ENCODE assay signal across 31 cellular contexts in the genomic region with DNA sequence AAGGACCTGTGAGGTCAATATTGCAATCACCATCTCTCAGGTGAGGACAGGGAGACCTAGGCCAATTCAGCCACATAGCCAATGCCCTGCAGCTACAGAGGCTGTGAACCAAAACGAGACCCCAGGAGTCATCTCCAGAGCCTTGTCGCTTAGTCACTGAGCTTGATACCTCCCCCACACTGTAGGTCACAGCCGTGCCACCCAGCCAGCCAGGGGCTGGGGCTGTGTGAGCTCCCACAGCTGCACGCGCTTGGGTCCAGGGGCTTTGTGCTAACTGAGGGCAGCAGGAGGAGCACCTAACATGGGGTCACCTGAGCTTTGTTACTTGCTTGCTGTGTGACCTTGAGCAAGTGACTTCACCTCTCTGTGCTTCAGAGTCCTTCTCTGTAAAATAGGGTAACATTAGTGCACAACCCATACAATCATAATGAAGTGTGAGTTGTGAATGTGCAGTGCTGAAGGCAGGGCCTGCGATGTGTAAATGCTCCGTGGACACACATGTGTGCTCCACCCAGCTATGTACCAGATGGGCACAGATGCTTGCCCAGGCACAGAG. TPM values are rescaled to one million over a fixed set of nuclear protein-coding genes. Genes with fewer than 3 reads are reported as not detected.
DNase-seq lines count a peak whose midpoint lies in the region; ATAC-seq, FAIRE-seq and TF ChIP-seq lines count a peak whose summit lies in the region.
"Had no signal": no experiment of that assay in that cellular context is flagged by ENCODE, and none has a peak within 500 bp of the region (broad histone marks: within the 10 kb centered on the region; RNA-seq: fewer than 3 reads in every experiment).

No MANE protein-coding gene starts in this region.

- no peaks in the 10 kb centered on the region for H4K20me1 ChIP-seq in HepG2 (ENCODE audit: insufficient read depth, low read length)

- CTCF ChIA-PET in HepG2 (lab: Yijun Ruan, JAX; ENCODE audit: low intra/inter-chr PET ratio, low total read pairs), result interaction anchor here (4.5 kb wide), 1 partner anchor 41 kb away, joined by 91 read pairs; no protein-coding TSS in a partner anchor

- TF ChIP-seq CTCF in HepG2 (CRISPR knock-in tag; IDR thresholded peaks at IDR 0.05) (no peak), vagina (IDR thresholded peaks at IDR 0.05) (no peak)

- in situ Hi-C loops in HepG2 (cut with HindIII; ENCODE audit: extremely low pct_ligation_motif_present, low pct_unique_long_range_greater_than_20kb), result loop anchor here (10.0 kb wide), 1 partner anchor 63 kb away; no protein-coding TSS in a partner anchor

- DNase-seq in activated naive CD4-positive, alpha-beta T cell treated with Interleukin-2 at 50 U/mL for 16 hours, result no peak
- no peak for DNase-seq in activated naive CD8-positive, alpha-beta T cell treated with anti-CD3 and anti-CD28 coated beads, Interleukin-2, amount 50 U/mL, for 24 hours
- no peak for DNase-seq in HepG2 (ENCODE audit: low spot score)
- DNase-seq in islet precursor cell, result no peak
- DNase-seq in left colon, result no peak
- no peak for DNase-seq in vagina (ENCODE audit: extremely low spot score in 2 of 2)
- DNase-seq: ACHN; activated CD4-positive, alpha-beta T cell treated with anti-CD3 and anti-CD28 coated beads, Interleukin-2, amount 50 U/mL, for 1 hour; activated CD8-positive, alpha-beta memory T cell treated with anti-CD3 and anti-CD28 coated beads, Interleukin-2, amount 50 U/mL, for 4 hours; activated naive CD4-positive, alpha-beta T cell treated with anti-CD3 and anti-CD28 coated beads, Interleukin-2, amount 50 U/mL, for 16 hours; colonic mucosa; effector CD8-positive, alpha-beta T cell; Karpas-422; left ventricle myocardium inferior; mesendoderm; NCI-H2029 treated with DMSO at 0.1 percent for 48 hours; NCI-H526; NK-92 treated with Interleukin-12 subunit alpha and Interleukin-12 subunit beta, amount 100 ng/mL, for 24 hours; psoas muscle; SIG-M5; stimulated activated CD8-positive, alpha-beta memory T cell treated with anti-CD3 and anti-CD28 coated beads, Interleukin-4, amount 100 ng/mL, for 48 hours; stimulated activated naive CD8-positive, alpha-beta T cell treated with anti-CD3 and anti-CD28 coated beads, Interleukin-15, amount 100 ng/mL, for 72 hours; SW 1271; T1000; uterus had no signal

- no peak for TF ChIP-seq RAD21 in HepG2 (CRISPR knock-in tag; IDR thresholded peaks at IDR 0.05)

- TF ChIP-seq EP300 in HepG2 (IDR thresholded peaks at IDR 0.05; ENCODE audit: low read depth in 2 of 2, low read length in 2 of 2) (no peak), HepG2 (CRISPR knock-in tag; IDR thresholded peaks at IDR 0.05; ENCODE audit: borderline replicate concordance) (no peak)

- intact Hi-C loops in HepG2 (cut with micrococcal nuclease; ENCODE audit: unreplicated experiment) (no loop called here), left colon (cut with DNase I, micrococcal nuclease) (no loop called here), vagina (cut with DNase I) (no loop called here)

- no TSS peak for BruUV-seq in HepG2 (replicated peaks; lab: Mats Ljungman, UMichigan)

- no peaks in the 10 kb centered on the region for H3K27me3 Mint-ChIP-seq in activated naive CD4-positive, alpha-beta T cell treated with anti-CD3 and anti-CD28 coated beads, Interleukin-2, amount 50 U/mL, for 24 hours
- no peaks in the 10 kb centered on the region for H3K27me3 Mint-ChIP-seq in activated naive CD8-positive, alpha-beta T cell treated with anti-CD3 and anti-CD28 coated beads, Interleukin-2, amount 50 U/mL, for 24 hours
- H3K27me3 Mint-ChIP-seq: B cell; stimulated activated naive CD8-positive, alpha-beta T cell treated with anti-CD3 and anti-CD28 coated beads, Interleukin-15, amount 100 ng/mL, for 72 hours had no signal

- peaks cover 26% of the 10 kb centered on the region for H3K4me1 Mint-ChIP-seq in activated naive CD4-positive, alpha-beta T cell treated with anti-CD3 and anti-CD28 coated beads, Interleukin-2, amount 50 U/mL, for 24 hours
- H3K4me1 Mint-ChIP-seq in activated naive CD8-positive, alpha-beta T cell treated with anti-CD3 and anti-CD28 coated beads, Interleukin-2, amount 50 U/mL, for 24 hours, result peaks cover 15% of the 10 kb centered on the region

- peaks cover 4 to 11% of the 10 kb centered on the region in 2 experiments; a peak in 2 of 5 replicates for H3K27me3 ChIP-seq in HepG2 (ENCODE audit: control insufficient read depth in 1 of 2, insufficient read depth in 2 of 2, low read length in 2 of 2)
- no peaks in the 10 kb centered on the region for H3K27me3 ChIP-seq in vagina
- H3K27me3 ChIP-seq: colonic mucosa, uterus had no signal

- no peak overlapping the region for H3K27ac ChIP-seq in HepG2 (ENCODE audit: extremely low read length, insufficient read depth, low read length)
- H3K27ac ChIP-seq in vagina, result no peak overlapping the region
- H3K27ac ChIP-seq: colonic mucosa, epithelial cell of prostate, left ventricle myocardium inferior, psoas muscle, uterus, VCaP had no signal

- H3K36me3 Mint-ChIP-seq in activated naive CD4-positive, alpha-beta T cell treated with anti-CD3 and anti-CD28 coated beads, Interleukin-2, amount 50 U/mL, for 24 hours, result peaks cover 7% of the 10 kb centered on the region
- no peaks in the 10 kb centered on the region for H3K36me3 Mint-ChIP-seq in activated naive CD8-positive, alpha-beta T cell treated with anti-CD3 and anti-CD28 coated beads, Interleukin-2, amount 50 U/mL, for 24 hours (ENCODE audit: low read depth)

- H3K36me3 ChIP-seq in HepG2 (replicated peaks in 1 of 2; ENCODE audit: control insufficient read depth in 1 of 2, insufficient read depth in 2 of 2, low read length in 2 of 2), result no peaks in the 10 kb centered on the region
- no peaks in the 10 kb centered on the region for H3K36me3 ChIP-seq in vagina
- H3K36me3 ChIP-seq: colonic mucosa, HAP-1, left ventricle myocardium inferior, uterus had no signal

- H2AFZ ChIP-seq in HepG2 (ENCODE audit: low read length), result no peak overlapping the region

- H3K9me3 ChIP-seq in HepG2 (ENCODE audit: low read length), result no peaks in the 10 kb centered on the region
- no peaks in the 10 kb centered on the region for H3K9me3 ChIP-seq in vagina
- H3K9me3 ChIP-seq: colonic mucosa, HAP-1, left ventricle myocardium inferior, psoas muscle, uterus had no signal

- no peak overlapping the region for H3K4me3 Mint-ChIP-seq in activated naive CD4-positive, alpha-beta T cell treated with anti-CD3 and anti-CD28 coated beads, Interleukin-2, amount 50 U/mL, for 24 hours
- H3K4me3 Mint-ChIP-seq in activated naive CD8-positive, alpha-beta T cell treated with anti-CD3 and anti-CD28 coated beads, Interleukin-2, amount 50 U/mL, for 24 hours, result no peak overlapping the region
- H3K4me3 Mint-ChIP-seq: B cell; stimulated activated naive CD8-positive, alpha-beta T cell treated with anti-CD3 and anti-CD28 coated beads, Interleukin-15, amount 100 ng/mL, for 72 hours had no signal

- no peak for TF ChIP-seq POLR2A in HepG2 (IDR thresholded peaks at IDR 0.05; ENCODE audit: insufficient read depth in 1 of 2, low read depth in 2 of 2, low read length in 2 of 2)
- no peak for TF ChIP-seq POLR2A in vagina (IDR thresholded peaks at IDR 0.05)

- POLR2A ChIA-PET in HepG2 (lab: Yijun Ruan, JAX), result no interaction called here

- peak overlapping the region; percentile 68 for H3K27ac Mint-ChIP-seq in activated naive CD4-positive, alpha-beta T cell treated with anti-CD3 and anti-CD28 coated beads, Interleukin-2, amount 50 U/mL, for 24 hours
- no peak overlapping the region for H3K27ac Mint-ChIP-seq in activated naive CD8-positive, alpha-beta T cell treated with anti-CD3 and anti-CD28 coated beads, Interleukin-2, amount 50 U/mL, for 24 hours
- H3K27ac Mint-ChIP-seq: B cell had no signal

- 47% methylated on average over 2 of the region's 7 CpGs for WGBS in HepG2 (ENCODE audit: low lambda C conversion rate)

- H3K79me2 ChIP-seq in HepG2 (ENCODE audit: insufficient read depth, low read length), result no peaks in the 10 kb centered on the region

- no peaks in the 10 kb centered on the region for H3K9me3 Mint-ChIP-seq in activated naive CD4-positive, alpha-beta T cell treated with anti-CD3 and anti-CD28 coated beads, Interleukin-2, amount 50 U/mL, for 24 hours
- H3K9me3 Mint-ChIP-seq in activated naive CD8-positive, alpha-beta T cell treated with anti-CD3 and anti-CD28 coated beads, Interleukin-2, amount 50 U/mL, for 24 hours, result no peaks in the 10 kb centered on the region
- H3K9me3 Mint-ChIP-seq: stimulated activated naive CD8-positive, alpha-beta T cell treated with anti-CD3 and anti-CD28 coated beads, Interleukin-15, amount 100 ng/mL, for 72 hours had no signal

- H3K9ac ChIP-seq in HepG2 (ENCODE audit: insufficient read depth, low read depth, low read length), result no peak overlapping the region

- H3K4me3 ChIP-seq in HepG2 (replicated peaks in 1 of 3; ENCODE audit: insufficient read depth in 1 of 3, low read depth in 2 of 3, low read length in 3 of 3) (no peak overlapping the region), vagina (no peak overlapping the region)
- H3K4me3 ChIP-seq: colonic mucosa, HAP-1, left ventricle myocardium inferior, psoas muscle, uterus had no signal

- H3K4me2 ChIP-seq in HepG2 (ENCODE audit: low read depth, low read length), result no peak overlapping the region

- ATAC-seq in activated naive CD8-positive, alpha-beta T cell treated with anti-CD3 and anti-CD28 coated beads, Interleukin-2, amount 50 U/mL, for 24 hours, result peak; percentile 21
- ATAC-seq in HepG2, result no peak
- ATAC-seq in left colon, result no peak
- ATAC-seq in GM18861 (IDR thresholded peaks at IDR 0.05; ENCODE audit: unreplicated experiment), result no peak

- FAIRE-seq in HepG2 (lab: Jason Lieb, UNC), result no peak

- H3K4me1 ChIP-seq in HepG2 (ENCODE audit: insufficient read depth, low read length) (peaks cover 8% of the 10 kb centered on the region), vagina (no peaks in the 10 kb centered on the region)
- H3K4me1 ChIP-seq: colonic mucosa, HAP-1, left ventricle myocardium inferior, psoas muscle, uterus had no signal

RNA-seq across cellular contexts. Expression of gene SBK1, which starts 25.8 kb away (rescaled TPM):
- total RNA-seq in HepG2 (2016; rRNA removed; fragmentation: Illumina TruSeq; extraction: Trizol) (0.15 and 0.18 TPM in 2 replicates), left colon (under 1 TPM; 0.28 to 0.58 TPM), vagina (0.25 TPM)
- total RNA-seq in HepG2 (2016; cell fraction: cytosol; rRNA removed; fragmentation: Illumina TruSeq; extraction: Trizol; ENCODE audit: low read depth), result 0.09 TPM in 1 of 2 replicates, not detected in the other
- 0.19 and 0.25 TPM in 2 replicates for total RNA-seq in HepG2 (2016; cell fraction: insoluble cytoplasmic fraction; rRNA removed; fragmentation: Illumina TruSeq; extraction: Trizol)
- total RNA-seq in HepG2 (2016; cell fraction: membrane; rRNA removed; fragmentation: Illumina TruSeq; extraction: Trizol), result 0.22 and 0.28 TPM in 2 replicates
- total RNA-seq in HepG2 (2016; cell fraction: nucleus; rRNA removed; fragmentation: Illumina TruSeq; extraction: Trizol), result 0.13 and 0.16 TPM in 2 replicates
- polyA plus RNA-seq in HepG2 (2011; rRNA removed), result 0.17 and 0.26 TPM in 2 replicates
- polyA plus RNA-seq in HepG2 (2011; cell fraction: cytosol; rRNA removed), result 0.19 and 0.26 TPM in 2 replicates
- polyA plus RNA-seq in HepG2 (2011; cell fraction: nucleus; rRNA removed), result 0.59 and 0.61 TPM in 2 replicates
- polyA plus RNA-seq in HepG2 (2012), result 0.44 and 0.76 TPM in 2 replicates
- 0.06 and 0.08 TPM in 2 replicates for polyA plus RNA-seq in HepG2 (2016; cell fraction: cytosol; fragmentation: Illumina TruSeq; extraction: Trizol; ENCODE audit: low read depth)
- polyA plus RNA-seq in HepG2 (2016; cell fraction: insoluble cytoplasmic fraction; fragmentation: Illumina TruSeq; extraction: Trizol; ENCODE audit: low read depth), result 0.66 and 0.71 TPM in 2 replicates
- polyA plus RNA-seq in HepG2 (2016; cell fraction: membrane; fragmentation: Illumina TruSeq; extraction: Trizol; ENCODE audit: low read depth), result 0.19 and 0.34 TPM in 2 replicates
- polyA plus RNA-seq in HepG2 (2016; cell fraction: nucleus; fragmentation: Illumina TruSeq; extraction: Trizol; ENCODE audit: insufficient read depth, low read depth), result 0.70 and 0.92 TPM in 2 replicates
- polyA minus RNA-seq in HepG2 (2011; rRNA and poly(A)+ RNA removed; ENCODE audit: low replicate concordance), result 0.16 and 0.52 TPM in 2 replicates
- polyA minus RNA-seq in HepG2 (2011; cell fraction: cytosol; rRNA and poly(A)+ RNA removed), result 0.26 and 0.59 TPM in 2 replicates
- polyA minus RNA-seq in HepG2 (2011; cell fraction: nucleus; rRNA and poly(A)+ RNA removed), result 0.13 and 0.25 TPM in 2 replicates

RNA-seq across cellular contexts. Expression of gene NPIPB6, which starts 45.2 kb away (rescaled TPM):
- total RNA-seq in HepG2 (2016; rRNA removed; fragmentation: Illumina TruSeq; extraction: Trizol) (not detected in 2 replicates), left colon (1 to 10 TPM; 2.0 to 4.0 TPM), vagina (7.6 TPM)
- 0.10 TPM in 1 of 2 replicates, not detected in the other for total RNA-seq in HepG2 (2016; cell fraction: cytosol; rRNA removed; fragmentation: Illumina TruSeq; extraction: Trizol; ENCODE audit: low read depth)
- 0.21 and 0.45 TPM in 2 replicates for total RNA-seq in HepG2 (2016; cell fraction: insoluble cytoplasmic fraction; rRNA removed; fragmentation: Illumina TruSeq; extraction: Trizol)
- not detected in 2 replicates for total RNA-seq in HepG2 (2016; cell fraction: membrane; rRNA removed; fragmentation: Illumina TruSeq; extraction: Trizol)
- total RNA-seq in HepG2 (2016; cell fraction: nucleus; rRNA removed; fragmentation: Illumina TruSeq; extraction: Trizol), result 1.1 and 2.5 TPM in 2 replicates
- polyA plus RNA-seq in HepG2 (2011; rRNA removed), result 0.25 and 0.50 TPM in 2 replicates
- polyA plus RNA-seq in HepG2 (2011; cell fraction: cytosol; rRNA removed), result 0.05 and 0.06 TPM in 2 replicates
- 0.66 and 1.1 TPM in 2 replicates for polyA plus RNA-seq in HepG2 (2011; cell fraction: nucleus; rRNA removed)
- 0.42 and 0.71 TPM in 2 replicates for polyA plus RNA-seq in HepG2 (2012)
- 0.07 and 0.11 TPM in 2 replicates for polyA plus RNA-seq in HepG2 (2016; cell fraction: cytosol; fragmentation: Illumina TruSeq; extraction: Trizol; ENCODE audit: low read depth)
- 0.13 TPM in 1 of 2 replicates, not detected in the other for polyA plus RNA-seq in HepG2 (2016; cell fraction: insoluble cytoplasmic fraction; fragmentation: Illumina TruSeq; extraction: Trizol; ENCODE audit: low read depth)
- polyA plus RNA-seq in HepG2 (2016; cell fraction: membrane; fragmentation: Illumina TruSeq; extraction: Trizol; ENCODE audit: low read depth), result not detected in 2 replicates
- polyA plus RNA-seq in HepG2 (2016; cell fraction: nucleus; fragmentation: Illumina TruSeq; extraction: Trizol; ENCODE audit: insufficient read depth, low read depth), result 3.2 and 5.2 TPM in 2 replicates
- 0.16 and 1.8 TPM in 2 replicates for polyA minus RNA-seq in HepG2 (2011; rRNA and poly(A)+ RNA removed; ENCODE audit: low replicate concordance)
- not detected in 2 replicates for polyA minus RNA-seq in HepG2 (2011; cell fraction: cytosol; rRNA and poly(A)+ RNA removed)
- 1.4 and 3.0 TPM in 2 replicates for polyA minus RNA-seq in HepG2 (2011; cell fraction: nucleus; rRNA and poly(A)+ RNA removed)
